In genomic region chr6:125100018-125100652, GRCh38 we compare ENCODE assay signal across 8 cellular contexts. TPM values are rescaled to one million over a fixed set of nuclear protein-coding genes. Genes with fewer than 3 reads are reported as not detected.
A peak's percentile ranks its signal among the peaks of the same experiment; 100 is the strongest.
DNase-seq lines count a peak whose midpoint lies in the region; ATAC-seq and TF ChIP-seq lines count a peak whose summit lies in the region.

No MANE protein-coding gene starts in this region.

- peaks cover 1% of the 10 kb centered on the region for H3K4me1 Mint-ChIP-seq in activated CD4-positive, alpha-beta memory T cell treated with anti-CD3 and anti-CD28 coated beads, Interleukin-2, amount 10 ng/mL, durations not matched to agents 7 days and 5 days
- peaks cover 4% of the 10 kb centered on the region for H3K4me1 Mint-ChIP-seq in activated CD4-positive, alpha-beta memory T cell treated with anti-CD3 and anti-CD28 coated beads for 36 hours (ENCODE audit: low read depth)
- peaks cover 32% of the 10 kb centered on the region for H3K4me1 Mint-ChIP-seq in MCF 10A (ENCODE audit: insufficient read depth, unreplicated experiment)

- peak overlapping the region; percentile 49 to 57 (median 53) for H3K4me3 ChIP-seq in right lobe of liver

- POLR2A ChIA-PET in activated CD4-positive, alpha-beta memory T cell treated with anti-CD3 and anti-CD28 coated beads, Interleukin-2, amount 10 ng/mL, durations not matched to agents 7 days and 5 days (lab: Charles Lee) = no interaction called here
- POLR2A ChIA-PET in activated CD4-positive, alpha-beta memory T cell treated with anti-CD3 and anti-CD28 coated beads for 36 hours (lab: Charles Lee) = no interaction called here
- POLR2A ChIA-PET in MCF 10A (lab: Yijun Ruan, JAX) = interaction anchor here (0.6 to 2.2 kb wide), 5 partner anchors 14 to 139 kb away, joined by 3 to 18 read pairs (median 3); partner anchors contain the start of gene RNF217

- no peaks in the 10 kb centered on the region for H3K4me1 ChIP-seq in right lobe of liver

- no peaks in the 10 kb centered on the region for H3K9me3 ChIP-seq in right lobe of liver

- WGBS in right lobe of liver (ENCODE audit: insufficient coverage, low coverage, low lambda C conversion rate, missing lambda C conversion rate) = 86% methylated on average over 10 of the region's 10 CpGs

- no peaks in the 10 kb centered on the region for H3K36me3 Mint-ChIP-seq in activated CD4-positive, alpha-beta memory T cell treated with anti-CD3 and anti-CD28 coated beads, Interleukin-2, amount 10 ng/mL, durations not matched to agents 7 days and 5 days (ENCODE audit: low read depth)
- no peaks in the 10 kb centered on the region for H3K36me3 Mint-ChIP-seq in activated CD4-positive, alpha-beta memory T cell treated with anti-CD3 and anti-CD28 coated beads for 36 hours
- no peaks in the 10 kb centered on the region for H3K36me3 Mint-ChIP-seq in MCF 10A (ENCODE audit: insufficient read depth, unreplicated experiment)

- no peak overlapping the region for H3K27ac ChIP-seq in right lobe of liver
- peak overlapping the region; percentile 75 for H3K27ac ChIP-seq in substantia nigra (ENCODE audit: low read depth, low read length, poor library complexity, severe bottlenecking)

- H3K27ac Mint-ChIP-seq in activated CD4-positive, alpha-beta memory T cell treated with anti-CD3 and anti-CD28 coated beads, Interleukin-2, amount 10 ng/mL, durations not matched to agents 7 days and 5 days = no peak overlapping the region
- H3K27ac Mint-ChIP-seq in activated CD4-positive, alpha-beta memory T cell treated with anti-CD3 and anti-CD28 coated beads for 36 hours = no peak overlapping the region
- H3K27ac Mint-ChIP-seq in MCF 10A (ENCODE audit: low read depth, unreplicated experiment) = peak overlapping the region; percentile 89

- H3K27me3 Mint-ChIP-seq in activated CD4-positive, alpha-beta memory T cell treated with anti-CD3 and anti-CD28 coated beads, Interleukin-2, amount 10 ng/mL, durations not matched to agents 7 days and 5 days = peaks cover 11% of the 10 kb centered on the region
- H3K27me3 Mint-ChIP-seq in activated CD4-positive, alpha-beta memory T cell treated with anti-CD3 and anti-CD28 coated beads for 36 hours = peaks cover 2% of the 10 kb centered on the region
- no peaks in the 10 kb centered on the region for H3K27me3 Mint-ChIP-seq in MCF 10A (ENCODE audit: insufficient read depth, unreplicated experiment)

- no peak for DNase-seq in activated CD4-positive, alpha-beta memory T cell treated with anti-CD3 and anti-CD28 coated beads, Interleukin-2, amount 10 ng/mL, durations not matched to agents 7 days and 5 days
- no peak for DNase-seq in activated CD4-positive, alpha-beta memory T cell treated with anti-CD3 and anti-CD28 coated beads for 36 hours
- DNase-seq in MCF 10A (ENCODE audit: unreplicated experiment) (no peak), right lobe of liver (no peak), substantia nigra (lab: John Stamatoyannopoulos, UW) (no peak), middle frontal gyrus (ENCODE audit: extremely low spot score, low spot score) (no peak), GM03348 (ENCODE audit: low spot score) (no peak), NCI-H1105 treated with DMSO at 0.1 percent for 48 hours (lab: John Stamatoyannopoulos, UW) (no peak)

- no peaks in the 10 kb centered on the region for H3K36me3 ChIP-seq in right lobe of liver

- peak overlapping the region; percentile 43 for H3K4me3 Mint-ChIP-seq in activated CD4-positive, alpha-beta memory T cell treated with anti-CD3 and anti-CD28 coated beads, Interleukin-2, amount 10 ng/mL, durations not matched to agents 7 days and 5 days
- H3K4me3 Mint-ChIP-seq in activated CD4-positive, alpha-beta memory T cell treated with anti-CD3 and anti-CD28 coated beads for 36 hours = no peak overlapping the region
- peak overlapping the region; percentile 69 for H3K4me3 Mint-ChIP-seq in MCF 10A (ENCODE audit: unreplicated experiment)

- no peaks in the 10 kb centered on the region for H3K9me3 Mint-ChIP-seq in activated CD4-positive, alpha-beta memory T cell treated with anti-CD3 and anti-CD28 coated beads, Interleukin-2, amount 10 ng/mL, durations not matched to agents 7 days and 5 days
- no peaks in the 10 kb centered on the region for H3K9me3 Mint-ChIP-seq in activated CD4-positive, alpha-beta memory T cell treated with anti-CD3 and anti-CD28 coated beads for 36 hours
- H3K9me3 Mint-ChIP-seq in MCF 10A (ENCODE audit: unreplicated experiment) = no peaks in the 10 kb centered on the region

- H3K27me3 ChIP-seq in right lobe of liver = no peaks in the 10 kb centered on the region

- TF ChIP-seq CTCF in MCF 10A (IDR thresholded peaks at IDR 0.05; ENCODE audit: unreplicated experiment) = no peak
- TF ChIP-seq CTCF in right lobe of liver (IDR thresholded peaks at IDR 0.05) = no peak

- CTCF ChIA-PET in activated CD4-positive, alpha-beta memory T cell treated with anti-CD3 and anti-CD28 coated beads, Interleukin-2, amount 10 ng/mL, durations not matched to agents 7 days and 5 days (lab: Charles Lee) = interaction anchor here (0.8 kb wide), 1 partner anchor 14 kb away, joined by 4 read pairs; no protein-coding TSS in a partner anchor
- CTCF ChIA-PET in activated CD4-positive, alpha-beta memory T cell treated with anti-CD3 and anti-CD28 coated beads for 36 hours (lab: Charles Lee) = no interaction called here
- CTCF ChIA-PET in MCF 10A (lab: Yijun Ruan, JAX) = interaction anchor here (0.7 to 2.3 kb wide), 4 partner anchors 11 to 151 kb away, joined by 3 to 11 read pairs (median 4); partner anchors contain the start of gene RNF217

- ATAC-seq in right lobe of liver = no peak

- TF ChIP-seq POLR2A in right lobe of liver (IDR thresholded peaks at IDR 0.05) = no peak

- BruUV-seq in MCF 10A (replicated peaks; lab: Mats Ljungman, UMichigan) = no TSS peak

- intact Hi-C loops in activated CD4-positive, alpha-beta memory T cell treated with anti-CD3 and anti-CD28 coated beads for 36 hours (cut with micrococcal nuclease) = no loop called here
- intact Hi-C loops in MCF 10A (cut with micrococcal nuclease) (no loop called here), right lobe of liver (cut with DNase I) (no loop called here)

RNA-seq across cellular contexts. Expression of gene TPD52L1, which starts 53.4 kb away (rescaled TPM):
- total RNA-seq in activated CD4-positive, alpha-beta memory T cell treated with anti-CD3 and anti-CD28 coated beads, Interleukin-2, amount 10 ng/mL, durations not matched to agents 7 days and 5 days = not detected
- 1 to 10 TPM; 1.3 to 1.4 TPM for total RNA-seq in activated CD4-positive, alpha-beta memory T cell treated with anti-CD3 and anti-CD28 coated beads for 36 hours
- total RNA-seq in MCF 10A (2022) (69.5 and 92.6 TPM in 2 replicates), right lobe of liver (100 to 1,000 TPM in 2 of 6 experiments, 10 to 100 TPM in 4; 36.8 to 119 (median 47.7) TPM)

Comparison
In these comparisons a context has a peak if more than half of its experiments do, and no peak if none do; other contexts are left out.
1. RNA of gene TPD52L1, which starts 53.4 kb away (total RNA-seq): 69.5 to 92.6 TPM in MCF 10A and 36.8 to 119 TPM in right lobe of liver; 1.3 to 1.4 TPM in activated CD4-positive, alpha-beta memory T cell treated with anti-CD3 and anti-CD28 coated beads for 36 hours and not detected in activated CD4-positive, alpha-beta memory T cell treated with anti-CD3 and anti-CD28 coated beads, Interleukin-2, amount 10 ng/mL, durations not matched to agents 7 days and 5 days; every median in the first group is over 10 times any median in the second.